ENCODE assay signal across 8 cellular contexts in the genomic region with DNA sequence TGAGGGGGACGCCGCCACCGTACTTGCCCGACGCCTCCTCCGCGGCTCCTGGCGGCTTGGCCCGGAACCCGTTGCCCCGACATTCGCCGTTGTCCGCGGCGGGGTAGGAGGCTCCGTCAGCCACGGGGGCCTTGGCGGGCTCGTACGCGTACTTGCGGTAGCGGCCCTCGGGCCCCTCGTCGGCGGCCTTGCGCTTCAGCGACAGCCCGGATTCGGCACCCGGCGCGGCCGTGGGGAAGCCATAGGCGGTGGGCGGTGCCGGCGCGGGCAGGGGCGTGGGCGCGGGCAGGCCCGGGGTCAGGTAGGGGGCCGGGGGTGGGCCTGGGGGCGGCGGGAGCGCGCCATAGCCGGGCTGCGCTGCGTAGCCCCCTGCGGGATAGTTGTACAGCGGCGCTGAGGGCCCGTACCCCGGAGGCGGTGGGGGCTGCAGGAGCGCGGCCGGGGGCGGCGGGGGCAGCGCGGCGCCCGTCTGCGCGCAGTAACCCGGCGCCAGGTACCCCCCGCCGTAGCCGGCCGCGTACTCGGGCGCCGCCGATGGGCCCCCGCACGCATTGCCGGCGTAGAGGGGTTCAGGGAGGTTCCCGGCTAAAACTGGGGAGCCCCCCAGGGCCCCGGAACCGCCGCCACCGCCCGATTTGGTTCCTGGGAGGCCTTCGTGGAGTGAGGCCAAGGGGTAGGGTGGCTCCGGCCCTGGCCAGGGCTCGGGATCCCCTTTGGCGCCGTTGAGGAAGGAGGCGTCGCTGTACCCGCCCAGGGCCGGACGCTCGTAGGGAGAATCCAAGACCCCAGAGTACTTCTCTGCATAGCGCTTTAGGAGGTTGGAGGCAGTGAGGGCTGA. TPM values are rescaled to one million over a fixed set of nuclear protein-coding genes. Genes with fewer than 3 reads are reported as not detected.
DNase-seq lines count a peak whose midpoint lies in the region; TF ChIP-seq lines count a peak whose summit lies in the region.

No MANE protein-coding gene starts in this region.

- H3K27ac Mint-ChIP-seq in CD14-positive monocyte (no peak overlapping the region), endodermal cell (no peak overlapping the region)

- no peaks in the 10 kb centered on the region for H3F3A ChIP-seq in SU-DHL-6 (ENCODE audit: insufficient read depth)

- H3K36me3 ChIP-seq in SU-DHL-6 (ENCODE audit: low read length) (no peaks in the 10 kb centered on the region), endodermal cell (ENCODE audit: control insufficient read depth, insufficient read depth, low read length) (no peaks in the 10 kb centered on the region), parathyroid adenoma (ENCODE audit: control insufficient read depth, insufficient read depth, low read length) (no peaks in the 10 kb centered on the region)

- H3K4me2 ChIP-seq in SU-DHL-6 (ENCODE audit: low read depth, low read length, poor library complexity, severe bottlenecking): peak overlapping the region; percentile 10
- H3K4me2 ChIP-seq in parathyroid adenoma (ENCODE audit: low read length): peak overlapping the region; percentile 52

- H3K36me3 Mint-ChIP-seq in CD14-positive monocyte (peaks cover 8 to 11% of the 10 kb centered on the region in 2 donors), endodermal cell (ENCODE audit: low read depth) (no peaks in the 10 kb centered on the region)

- H3K9me2 ChIP-seq in SU-DHL-6 (replicated peaks; ENCODE audit: insufficient read depth, low read length): no peaks in the 10 kb centered on the region

- H3K9me3 Mint-ChIP-seq in CD14-positive monocyte (peaks cover 0 to 3% (median 0%) of the 10 kb centered on the region in 7 donors), endodermal cell (no peaks in the 10 kb centered on the region)

- H3K4me3 Mint-ChIP-seq in CD14-positive monocyte (peak overlapping the region; percentile 67 to 68), endodermal cell (peak overlapping the region; percentile 61)

- H4K20me1 ChIP-seq in SU-DHL-6 (ENCODE audit: low read depth, low read length): no peaks in the 10 kb centered on the region

- H3K9me3 ChIP-seq in SU-DHL-6 (ENCODE audit: insufficient read depth, low read length): no peaks in the 10 kb centered on the region
- H3K9me3 ChIP-seq in endodermal cell (ENCODE audit: control insufficient read depth, low read length): no peaks in the 10 kb centered on the region
- no peaks in the 10 kb centered on the region for H3K9me3 ChIP-seq in parathyroid adenoma (ENCODE audit: control insufficient read depth, low read length)

- intact Hi-C loops in CD14-positive monocyte (cut with micrococcal nuclease): loop anchor here in 1 of 2 donors (5.0 kb wide), 1 partner anchor 51 kb away; no protein-coding TSS in a partner anchor

- TF ChIP-seq CTCF in CD14-positive monocyte (IDR thresholded peaks at IDR 0.05) (no peak), SU-DHL-6 (IDR thresholded peaks at IDR 0.05; ENCODE audit: insufficient read depth, low read length, poor library complexity, severe bottlenecking) (no peak), endodermal cell (conservative IDR thresholded peaks at IDR 0.05) (peak; percentile 24), parathyroid adenoma (IDR thresholded peaks at IDR 0.05) (no peak)

- WGBS in endodermal cell (ENCODE audit: insufficient coverage in 1 of 2, insufficient read length in 1 of 2), 2 experiments: 37 to 77% methylated on average over 19 to 103 of the region's 103 CpGs

- peaks cover 42% of the 10 kb centered on the region for H3K4me1 Mint-ChIP-seq in CD14-positive monocyte
- H3K4me1 Mint-ChIP-seq in endodermal cell: peaks cover 4% of the 10 kb centered on the region

- no peak for DNase-seq in CD14-positive monocyte (ENCODE audit: low spot score)
- DNase-seq in endodermal cell: no peak
- no peak for DNase-seq in cerebellar nuclear complex (lab: John Stamatoyannopoulos, UW)
- no peak for DNase-seq in AG08396 (ENCODE audit: low spot score)
- no peak for DNase-seq in NCI-H2196 (lab: John Stamatoyannopoulos, UW; ENCODE audit: unreplicated experiment)
- DNase-seq in ACHN: no peak

- H3K27me3 Mint-ChIP-seq in CD14-positive monocyte (ENCODE audit: low read depth in 3 of 3): peaks cover 5 to 16% (median 13%) of the 10 kb centered on the region in 3 donors
- peaks cover 42% of the 10 kb centered on the region for H3K27me3 Mint-ChIP-seq in endodermal cell (ENCODE audit: insufficient read depth)

- H3K27ac ChIP-seq in SU-DHL-6 (ENCODE audit: low read depth, low read length) (no peak overlapping the region), endodermal cell (ENCODE audit: low read depth, low read length) (no peak overlapping the region), parathyroid adenoma (peak overlapping the region; percentile 47)

- in situ Hi-C loops in ACHN (cut with HindIII; ENCODE audit: low pct_ligation_motif_present, low pct_unique_long_range_greater_than_20kb, low sequenced_read_pairs): no loop called here

- H3K4me3 ChIP-seq in SU-DHL-6 (ENCODE audit: insufficient read depth, low read length, poor library complexity, severe bottlenecking) (no peak overlapping the region), endodermal cell (ENCODE audit: low read length) (peak overlapping the region; percentile 69), parathyroid adenoma (ENCODE audit: low read depth, low read length) (peak overlapping the region; percentile 45)

- H3K4me1 ChIP-seq in endodermal cell (ENCODE audit: control insufficient read depth, insufficient read depth, low read length): no peaks in the 10 kb centered on the region
- H3K4me1 ChIP-seq in parathyroid adenoma: peaks cover 7% of the 10 kb centered on the region

- H3K27me3 ChIP-seq in SU-DHL-6 (ENCODE audit: low read length) (no peaks in the 10 kb centered on the region), endodermal cell (ENCODE audit: control insufficient read depth, insufficient read depth, low read length, poor library complexity, severe bottlenecking) (peaks cover 18% of the 10 kb centered on the region), parathyroid adenoma (ENCODE audit: control insufficient read depth, insufficient read depth, low read length) (no peaks in the 10 kb centered on the region)

- H2AFZ ChIP-seq in SU-DHL-6 (ENCODE audit: low read depth, low read length, severe bottlenecking) (no peak overlapping the region), parathyroid adenoma (peak overlapping the region; percentile 82)

- H3K9ac ChIP-seq in SU-DHL-6 (ENCODE audit: low read length) (no peak overlapping the region), endodermal cell (ENCODE audit: extremely low read depth, low read length, poor library complexity, severe bottlenecking) (peak overlapping the region; percentile 20), parathyroid adenoma (no peak overlapping the region)

- H3K79me2 ChIP-seq in SU-DHL-6 (ENCODE audit: insufficient read depth, low read length) (no peaks in the 10 kb centered on the region), parathyroid adenoma (no peaks in the 10 kb centered on the region)

RNA-seq across cellular contexts. Expression of gene FIGNL2, which starts 26.9 kb away (rescaled TPM):
- under 1 TPM in 1 of 2 donors, not detected in 1; 0.06 TPM for polyA plus RNA-seq in CD14-positive monocyte
- total RNA-seq in endodermal cell: 10 to 100 TPM; 10.5 to 17.7 TPM
- polyA plus RNA-seq in endodermal cell (2013, experiment 1 of 2): 24.4 TPM
- polyA plus RNA-seq in endodermal cell (2013, experiment 2 of 2): 22.8 TPM
